In the genomic region with DNA sequence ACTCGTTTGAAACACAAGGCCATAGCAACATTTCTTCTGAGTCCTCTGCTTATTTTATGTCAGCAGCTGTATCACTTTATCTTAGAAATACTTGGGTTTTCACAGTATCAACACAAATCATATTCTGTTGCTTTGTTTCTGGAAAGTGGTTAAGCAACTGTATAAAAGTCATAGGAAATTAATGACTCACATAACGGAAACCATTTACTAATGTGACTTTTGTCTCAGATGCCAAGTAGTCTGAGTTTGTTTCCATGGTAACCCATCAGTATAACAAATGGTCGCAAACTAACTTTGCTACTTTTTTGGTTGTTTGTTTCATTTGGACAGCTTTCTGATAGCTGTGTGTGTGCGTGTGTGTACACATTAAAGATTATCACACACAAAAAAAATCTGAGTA, we compare ENCODE assay signal across 8 cellular contexts. TPM values are rescaled to one million over a fixed set of nuclear protein-coding genes. Genes with fewer than 3 reads are reported as not detected.
A peak's percentile ranks its signal among the peaks of the same experiment; 100 is the strongest.
DNase-seq lines count a peak whose midpoint lies in the region; ATAC-seq, FAIRE-seq and TF ChIP-seq lines count a peak whose summit lies in the region.

No MANE protein-coding gene starts in this region.

- no peak for TF ChIP-seq POLR2A in breast epithelium (IDR thresholded peaks at IDR 0.05)

- H3K27me3 ChIP-seq in breast epithelium = no peaks in the 10 kb centered on the region

- no peaks in the 10 kb centered on the region for H3K9me3 ChIP-seq in breast epithelium

- peaks cover 22% of the 10 kb centered on the region for H3K4me1 Mint-ChIP-seq in endothelial cell (ENCODE audit: unreplicated experiment)

- peaks cover 4% of the 10 kb centered on the region for H3K36me3 Mint-ChIP-seq in endothelial cell (ENCODE audit: low read depth, unreplicated experiment)

- peak; percentile 95 for DNase-seq in AG09319 (ENCODE audit: extremely low read depth, low read depth)
- peak; percentile 96 for DNase-seq in LHCN-M2 (ENCODE audit: low read depth)
- no peak for DNase-seq in breast epithelium (ENCODE audit: low spot score in 2 of 2)
- DNase-seq in lung microvascular endothelial cell (ENCODE audit: low read depth in 2 of 2) = peak; percentile 96 to 97
- DNase-seq in endothelial cell (ENCODE audit: low spot score) = no peak
- no peak for DNase-seq in GM19239 (ENCODE audit: insufficient read length, low spot score)

- H3K27me3 Mint-ChIP-seq in endothelial cell (ENCODE audit: unreplicated experiment) = no peaks in the 10 kb centered on the region

- no peak overlapping the region for H3K4me3 Mint-ChIP-seq in endothelial cell (ENCODE audit: unreplicated experiment)

- intact Hi-C loops in breast epithelium (cut with DNase I; ENCODE audit: low total_unique reads) = no loop called here

- H3K27ac Mint-ChIP-seq in endothelial cell (ENCODE audit: unreplicated experiment) = no peak overlapping the region

- no peak for FAIRE-seq in GM19239 (lab: Jason Lieb, UNC)

- ATAC-seq in HG03196 (IDR thresholded peaks at IDR 0.05; ENCODE audit: unreplicated experiment) (no peak), GM21825 (IDR thresholded peaks at IDR 0.05; ENCODE audit: unreplicated experiment) (no peak)

- H3K36me3 ChIP-seq in breast epithelium = no peaks in the 10 kb centered on the region

- H3K27ac ChIP-seq in breast epithelium = peak overlapping the region; percentile 37 to 66

- no peaks in the 10 kb centered on the region for H3K4me1 ChIP-seq in breast epithelium

- H3K4me3 ChIP-seq in breast epithelium = no peak overlapping the region

- no peak for TF ChIP-seq CTCF in AG09319 (IDR thresholded peaks at IDR 0.05; ENCODE audit: low read depth, low read length)
- no peak for TF ChIP-seq CTCF in breast epithelium (IDR thresholded peaks at IDR 0.05)
- no peak for TF ChIP-seq CTCF in endothelial cell (IDR thresholded peaks at IDR 0.05; ENCODE audit: unreplicated experiment)

- H3K9me3 Mint-ChIP-seq in endothelial cell (ENCODE audit: unreplicated experiment) = no peaks in the 10 kb centered on the region

RNA-seq across cellular contexts. Expression of a gene that starts 31.0 kb away (rescaled TPM):
- total RNA-seq in LHCN-M2 (2014; rRNA removed) (16.1 and 16.7 TPM in 2 replicates), breast epithelium (10 to 100 TPM; 10.2 to 31.3 (median 18.4) TPM), lung microvascular endothelial cell (1.5 and 1.8 TPM in 2 replicates), endothelial cell (ENCODE audit: unreplicated experiment) (18.8 TPM)
- polyA plus RNA-seq in LHCN-M2 (2012) = 2.7 TPM

Comparison
In these comparisons a context has a peak if more than half of its experiments do, and no peak if none do; other contexts are left out.
1. DNase-seq: peak in AG09319 (single experiment), LHCN-M2 (single experiment) and lung microvascular endothelial cell (2 of 2); none in breast epithelium (0 of 2), endothelial cell (single experiment) and GM19239 (single experiment).